9 cellular contexts compared by ENCODE assay signal in genomic region chr1:202122639-202123335, GRCh38. TPM values are rescaled to one million over a fixed set of nuclear protein-coding genes. Genes with fewer than 3 reads are reported as not detected.
DNase-seq lines count a peak whose midpoint lies in the region; ATAC-seq and TF ChIP-seq lines count a peak whose summit lies in the region.
"Had no signal": no experiment of that assay in that cellular context is flagged by ENCODE, and none has a peak within 500 bp of the region (broad histone marks: within the 10 kb centered on the region; RNA-seq: fewer than 3 reads in every experiment).

Gene GPR37L1 (plus strand): TSS chr1:202122917. CDS start chr1:202122964, 47 bp downstream.

- H3K4me1 ChIP-seq in left lung: no peaks in the 10 kb centered on the region

- peaks cover 0 to 4% of the 10 kb centered on the region in 2 donors for H3K27me3 ChIP-seq in left lung

- intact Hi-C loops in left lung (cut with DNase I): no loop called here

- DNase-seq in NCI-H748 (lab: John Stamatoyannopoulos, UW; ENCODE audit: unreplicated experiment) (peak; percentile 5), NCI-H748 treated with DMSO at 0.1 percent for 48 hours (lab: John Stamatoyannopoulos, UW) (no peak), cardiac fibroblast (ENCODE audit: low read depth in 2 of 2) (peak; percentile 64 to 69), left lung (peak; percentile 60 to 87), NCI-H2227 treated with DMSO at 0.1 percent for 48 hours (lab: John Stamatoyannopoulos, UW) (no peak)

- ATAC-seq in left lung: peak; percentile 81
- ATAC-seq in esophagus mucosa: no peak
- no peak for ATAC-seq in HG03520 (IDR thresholded peaks at IDR 0.05; ENCODE audit: unreplicated experiment)
- no peak for ATAC-seq in GM18511 (IDR thresholded peaks at IDR 0.05; ENCODE audit: unreplicated experiment)

- no peaks in the 10 kb centered on the region for H3K9me3 ChIP-seq in left lung

- H3K4me3 ChIP-seq in cardiac fibroblast (replicated peaks in 1 of 2; ENCODE audit: low read depth in 2 of 2, low read length in 2 of 2) (no peak within 1 kb of the TSS), left lung (no peak within 1 kb of the TSS)

- peak; percentile 69 for TF ChIP-seq CTCF in cardiac fibroblast (IDR thresholded peaks at IDR 0.05; ENCODE audit: low read depth, low read length)
- TF ChIP-seq CTCF in left lung (IDR thresholded peaks at IDR 0.05): peak; percentile 24 to 44

- no peaks in the 10 kb centered on the region for H3K36me3 ChIP-seq in left lung

- no peak within 1 kb of the TSS for H3K27ac ChIP-seq in left lung

RNA-seq across cellular contexts. Expression of gene GPR37L1, which starts in this region (rescaled TPM):
- under 1 TPM; 0.05 to 0.09 TPM for total RNA-seq in left lung
- 0.12 TPM for total RNA-seq in esophagus mucosa
- total RNA-seq: B cell had no signal

Comparison
In these comparisons a context has a peak if more than half of its experiments do, and no peak if none do; other contexts are left out.
1. DNase-seq: peak in NCI-H748 (single experiment) and cardiac fibroblast (2 of 2); none in NCI-H748 treated with DMSO at 0.1 percent for 48 hours (single experiment) and NCI-H2227 treated with DMSO at 0.1 percent for 48 hours (single experiment).
2. Peak in DNase-seq and ATAC-seq in left lung; RNA of the gene not detected or under 1 TPM.